ENCODE assay signal across 1 cellular context in the genomic region with DNA sequence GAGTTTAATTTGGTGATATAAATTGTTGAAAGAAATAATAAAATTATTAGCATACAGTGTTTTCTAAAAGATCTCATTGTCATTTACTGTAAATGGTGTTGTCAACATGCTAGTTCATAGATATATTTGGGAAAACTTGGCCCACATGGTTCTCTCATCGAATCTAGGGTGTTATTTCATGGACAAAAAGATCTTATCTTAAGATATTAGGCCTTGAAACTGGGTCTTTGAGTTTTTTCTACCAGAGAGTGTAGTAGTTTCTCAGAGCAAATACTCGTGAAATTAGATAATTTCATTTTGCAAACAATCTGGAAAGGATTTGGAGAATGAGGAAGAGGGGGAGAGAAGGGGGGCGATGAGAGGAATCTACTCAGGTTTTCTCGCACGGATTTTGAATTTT.
TF ChIP-seq lines count a peak whose summit lies in the region.

No MANE protein-coding gene starts in this region.

TF ChIP-seq in SK-N-SH treated with all-trans-retinoic acid at 6 μM for 48 hours, 23 proteins besides CTCF, POLR2A, EP300 and RAD21 (continued from another document):
- TF ChIP-seq, protein P1, sequence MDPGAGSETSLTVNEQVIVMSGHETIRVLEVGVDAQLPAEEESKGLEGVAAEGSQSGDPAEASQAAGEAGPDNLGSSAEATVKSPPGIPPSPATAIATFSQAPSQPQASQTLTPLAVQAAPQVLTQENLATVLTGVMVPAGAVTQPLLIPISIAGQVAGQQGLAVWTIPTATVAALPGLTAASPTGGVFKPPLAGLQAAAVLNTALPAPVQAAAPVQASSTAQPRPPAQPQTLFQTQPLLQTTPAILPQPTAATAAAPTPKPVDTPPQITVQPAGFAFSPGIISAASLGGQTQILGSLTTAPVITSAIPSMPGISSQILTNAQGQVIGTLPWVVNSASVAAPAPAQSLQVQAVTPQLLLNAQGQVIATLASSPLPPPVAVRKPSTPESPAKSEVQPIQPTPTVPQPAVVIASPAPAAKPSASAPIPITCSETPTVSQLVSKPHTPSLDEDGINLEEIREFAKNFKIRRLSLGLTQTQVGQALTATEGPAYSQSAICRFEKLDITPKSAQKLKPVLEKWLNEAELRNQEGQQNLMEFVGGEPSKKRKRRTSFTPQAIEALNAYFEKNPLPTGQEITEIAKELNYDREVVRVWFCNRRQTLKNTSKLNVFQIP (CRISPR knock-in tag; IDR thresholded peaks at IDR 0.05; ENCODE audit: borderline replicate concordance, low read depth), result no peak
- TF ChIP-seq, protein P2, sequence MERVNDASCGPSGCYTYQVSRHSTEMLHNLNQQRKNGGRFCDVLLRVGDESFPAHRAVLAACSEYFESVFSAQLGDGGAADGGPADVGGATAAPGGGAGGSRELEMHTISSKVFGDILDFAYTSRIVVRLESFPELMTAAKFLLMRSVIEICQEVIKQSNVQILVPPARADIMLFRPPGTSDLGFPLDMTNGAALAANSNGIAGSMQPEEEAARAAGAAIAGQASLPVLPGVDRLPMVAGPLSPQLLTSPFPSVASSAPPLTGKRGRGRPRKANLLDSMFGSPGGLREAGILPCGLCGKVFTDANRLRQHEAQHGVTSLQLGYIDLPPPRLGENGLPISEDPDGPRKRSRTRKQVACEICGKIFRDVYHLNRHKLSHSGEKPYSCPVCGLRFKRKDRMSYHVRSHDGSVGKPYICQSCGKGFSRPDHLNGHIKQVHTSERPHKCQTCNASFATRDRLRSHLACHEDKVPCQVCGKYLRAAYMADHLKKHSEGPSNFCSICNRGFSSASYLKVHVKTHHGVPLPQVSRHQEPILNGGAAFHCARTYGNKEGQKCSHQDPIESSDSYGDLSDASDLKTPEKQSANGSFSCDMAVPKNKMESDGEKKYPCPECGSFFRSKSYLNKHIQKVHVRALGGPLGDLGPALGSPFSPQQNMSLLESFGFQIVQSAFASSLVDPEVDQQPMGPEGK (CRISPR knock-in tag; IDR thresholded peaks at IDR 0.05; ENCODE audit: borderline replicate concordance), result no peak
- TF ChIP-seq ZNF8 (CRISPR knock-in tag; IDR thresholded peaks at IDR 0.05), result no peak
